8 cellular contexts compared by ENCODE assay signal in the genomic region with DNA sequence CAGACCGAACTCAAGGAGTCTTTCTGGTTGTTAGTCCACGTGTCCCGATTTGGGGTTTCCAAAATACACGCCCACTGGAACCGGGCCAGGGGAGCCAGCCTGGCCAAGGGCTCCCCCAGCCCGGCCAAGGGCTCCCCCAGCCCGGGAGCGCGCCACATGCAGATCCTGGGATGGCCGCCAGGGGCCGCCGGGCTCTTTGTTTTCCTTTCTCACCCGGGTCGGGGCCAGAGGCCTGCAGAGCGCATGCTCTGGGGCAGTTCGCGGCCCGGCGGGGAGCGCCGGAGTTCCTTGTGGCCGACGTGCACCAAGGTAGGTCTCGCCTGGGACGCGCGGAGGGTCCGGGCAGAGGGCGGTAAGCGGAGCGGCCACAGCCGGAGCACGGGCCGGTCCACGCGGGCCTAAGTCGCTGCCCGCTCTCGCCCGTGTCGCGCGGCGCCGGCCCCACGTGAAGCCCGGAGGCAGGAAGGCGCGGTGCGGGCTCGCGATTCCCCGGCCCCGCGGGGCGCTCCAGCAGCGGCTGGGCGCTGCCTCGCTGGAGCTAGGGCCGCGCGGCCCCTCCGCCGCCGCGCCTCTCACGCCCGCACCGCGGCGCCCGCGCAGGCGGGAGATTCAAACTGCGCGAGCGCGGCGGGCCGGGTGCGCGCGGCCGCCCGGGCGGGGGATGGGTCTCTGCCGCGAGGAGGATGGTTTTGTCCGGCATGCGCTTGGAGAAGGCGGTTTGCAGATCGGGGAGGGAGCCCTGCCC. TPM values are rescaled to one million over a fixed set of nuclear protein-coding genes. Genes with fewer than 3 reads are reported as not detected.
DNase-seq lines count a peak whose midpoint lies in the region; ATAC-seq, FAIRE-seq and TF ChIP-seq lines count a peak whose summit lies in the region.

No MANE protein-coding gene starts in this region.

- WGBS in prostate gland, result under 1% methylated on average over 44 of the region's 92 CpGs

- FAIRE-seq in urothelium cell line (lab: Jason Lieb, UNC), result no peak

- peak; percentile 67 for ATAC-seq in HG02588 (IDR thresholded peaks at IDR 0.05; ENCODE audit: unreplicated experiment)
- ATAC-seq in left cardiac atrium, result peak; percentile 91 to 95

- H3K4me1 ChIP-seq in adipocyte (ENCODE audit: control insufficient read depth, insufficient read depth, low read length) (peaks cover 14% of the 10 kb centered on the region), prostate gland (replicated peaks) (no peaks in the 10 kb centered on the region)

- H3K27me3 ChIP-seq in adipocyte (replicated peaks; ENCODE audit: control insufficient read depth, insufficient read depth, low read length) (no peaks in the 10 kb centered on the region), prostate gland (replicated peaks; ENCODE audit: insufficient read depth) (no peaks in the 10 kb centered on the region)

- H3K9me3 ChIP-seq in adipocyte (ENCODE audit: control insufficient read depth, low read length) (no peaks in the 10 kb centered on the region), prostate gland (no peaks in the 10 kb centered on the region)

- TF ChIP-seq CTCF in GM12872 (IDR thresholded peaks at IDR 0.05; ENCODE audit: insufficient read depth, low read depth, low read length) (peak; percentile 94), prostate gland (IDR thresholded peaks at IDR 0.05) (peak; percentile 97 to 99 (median 98))

- intact Hi-C loops in left cardiac atrium (cut with DNase I), result loop anchor here (2.0 to 5.0 kb wide), 3 partner anchors 84 to 359 kb away; no protein-coding TSS in a partner anchor
- intact Hi-C loops in prostate gland (cut with DNase I), result loop anchor here (2.0 to 10.0 kb wide), 3 partner anchors 64 to 367 kb away; no protein-coding TSS in a partner anchor

- H3K27ac ChIP-seq in prostate gland, result peak overlapping the region; percentile 72 to 83

- peak; percentile 67 for TF ChIP-seq POLR2A in prostate gland (IDR thresholded peaks at IDR 0.05)

- peak overlapping the region; percentile 91 for H3K9ac ChIP-seq in adipocyte (ENCODE audit: low read length)

- H3K36me3 ChIP-seq in adipocyte (ENCODE audit: control insufficient read depth, insufficient read depth, low read length, severe bottlenecking), result peaks cover 1% of the 10 kb centered on the region
- H3K36me3 ChIP-seq in prostate gland, result no peaks in the 10 kb centered on the region

- DNase-seq in NCI-H1105 (lab: John Stamatoyannopoulos, UW), result peak; percentile 84
- peak; percentile 61 to 65 for DNase-seq in SW 1271 (lab: John Stamatoyannopoulos, UW)
- DNase-seq in adipocyte (ENCODE audit: low read depth), result peak; percentile 94
- peak; percentile 94 for DNase-seq in left cardiac atrium
- peak; percentile 88 for DNase-seq in prostate gland (ENCODE audit: low spot score)
- DNase-seq in urothelium cell line (ENCODE audit: low spot score), result peak; percentile 92

- H3K4me3 ChIP-seq in adipocyte (ENCODE audit: low read length) (peak overlapping the region; percentile 86), prostate gland (peak overlapping the region; percentile 59 to 65)

RNA-seq across cellular contexts. Expression of gene RCC1, which starts 12.3 kb away (rescaled TPM):
- total RNA-seq in left cardiac atrium (10 to 100 TPM in 1 of 2 donors, 1 to 10 TPM in 1; 7.3 to 10.8 TPM), prostate gland (10 to 100 TPM; 13.8 to 18.1 TPM)

RNA-seq across cellular contexts. Expression of gene TRNAU1AP, which starts 34.7 kb away (rescaled TPM):
- 10 to 100 TPM; 15.5 TPM for total RNA-seq in left cardiac atrium
- total RNA-seq in prostate gland, result 10 to 100 TPM; 11.5 to 20.8 TPM

Comparison
In these comparisons a context has a peak if more than half of its experiments do, and no peak if none do; other contexts are left out.
1. Peak in every context shown above with its lines: DNase-seq, ATAC-seq, H3K4me3 ChIP-seq and H3K27ac ChIP-seq.